8 cellular contexts compared by ENCODE assay signal in genomic region chr6:169831450-169832246, GRCh38.
A peak's percentile ranks its signal among the peaks of the same experiment; 100 is the strongest.
DNase-seq lines count a peak whose midpoint lies in the region; ATAC-seq and TF ChIP-seq lines count a peak whose summit lies in the region.

No MANE protein-coding gene starts in this region.

- peaks cover 5% of the 10 kb centered on the region for H3K27me3 ChIP-seq in mucosa of stomach (ENCODE audit: control insufficient read depth, insufficient read depth, low read length)

- H3K4me1 ChIP-seq in mucosa of stomach (ENCODE audit: control insufficient read depth, insufficient read depth, low read length), result peaks cover 16% of the 10 kb centered on the region

- peak overlapping the region; percentile 25 for H3K4me3 ChIP-seq in mucosa of stomach (ENCODE audit: low read length)

- peak; percentile 82 for ATAC-seq in HG03432 (IDR thresholded peaks at IDR 0.05; ENCODE audit: unreplicated experiment)
- no peak for ATAC-seq in GM18520 (IDR thresholded peaks at IDR 0.05; ENCODE audit: unreplicated experiment)

- peak; percentile 91 for TF ChIP-seq CTCF in GM12872 (IDR thresholded peaks at IDR 0.05; ENCODE audit: insufficient read depth, low read depth, low read length)

- DNase-seq in NOMO-1 treated with DMSO at 0.1 percent for 48 hours (lab: John Stamatoyannopoulos, UW; ENCODE audit: unreplicated experiment) (peak; percentile 39), activated T-cell treated with anti-CD3 and anti-CD28 coated beads for 1 hour (ENCODE audit: low read depth) (peak; percentile 64), epidermal melanocyte (ENCODE audit: insufficient read length, low spot score) (peak; percentile 80)
- peak; percentile 59 for DNase-seq in stimulated activated CD8-positive, alpha-beta memory T cell treated with anti-CD3 and anti-CD28 coated beads, Interleukin-4, amount 100 ng/mL, for 24 hours (ENCODE audit: low read depth)

- H3K36me3 ChIP-seq in mucosa of stomach (ENCODE audit: control insufficient read depth, insufficient read depth, low read length), result no peaks in the 10 kb centered on the region

- H3K9me3 ChIP-seq in mucosa of stomach (ENCODE audit: control insufficient read depth, low read length), result no peaks in the 10 kb centered on the region

- peak overlapping the region; percentile 33 for H3K9ac ChIP-seq in mucosa of stomach (ENCODE audit: low read length)
